ENCODE assay signal across 11 cellular contexts in genomic region chr4:57103051-57103450, GRCh38. TPM values are rescaled to one million over a fixed set of nuclear protein-coding genes. Genes with fewer than 3 reads are reported as not detected.
DNase-seq lines count a peak whose midpoint lies in the region; ATAC-seq, FAIRE-seq and TF ChIP-seq lines count a peak whose summit lies in the region.
"Had no signal": no experiment of that assay in that cellular context is flagged by ENCODE, and none has a peak within 500 bp of the region (broad histone marks: within the 10 kb centered on the region; RNA-seq: fewer than 3 reads in every experiment).

No MANE protein-coding gene starts in this region.

- 76 to 90% methylated on average over 4 of the region's 4 CpGs for WGBS in lung, 2 donors

- H3K79me2 ChIP-seq in endothelial cell of umbilical vein (ENCODE audit: control insufficient read depth, insufficient read depth, low read length) = peaks cover 89% of the 10 kb centered on the region

- peaks cover 45% of the 10 kb centered on the region for H3K4me1 ChIP-seq in endothelial cell of umbilical vein (ENCODE audit: control insufficient read depth, extremely low read depth, insufficient read depth, low read length)
- H3K4me1 ChIP-seq in lung (ENCODE audit: control insufficient read depth in 2 of 2, insufficient read depth in 2 of 2, low read length in 2 of 2) = peaks cover 8 to 47% of the 10 kb centered on the region in 2 donors
- H3K4me1 ChIP-seq in tibial artery = peaks cover 0 to 96% (median 62%) of the 10 kb centered on the region in 4 donors

- H3K27me3 ChIP-seq in endothelial cell of umbilical vein (ENCODE audit: control insufficient read depth in 2 of 2, insufficient read depth in 2 of 2, low read length in 2 of 2) (no peaks in the 10 kb centered on the region), lung (ENCODE audit: control insufficient read depth, insufficient read depth) (no peaks in the 10 kb centered on the region), tibial artery (no peaks in the 10 kb centered on the region)
- H3K27me3 ChIP-seq: pancreas had no signal

- H3K27ac ChIP-seq in RWPE1 (peak overlapping the region; percentile 38; the same call in 1 of the 2 replicates), endothelial cell of umbilical vein (ENCODE audit: insufficient read depth, low read depth, low read length) (peak overlapping the region; percentile 75), lung (ENCODE audit: low read depth in 1 of 2, low read length in 1 of 2) (peak overlapping the region; percentile 79 to 97), tibial artery (peak overlapping the region; percentile 87 to 99)

- no peak for FAIRE-seq in endothelial cell of umbilical vein (lab: Jason Lieb, UNC)
- FAIRE-seq: pancreas had no signal

- no TSS peak for BruUV-seq in endothelial cell of umbilical vein (replicated peaks; lab: Mats Ljungman, UMichigan)

- CTCF ChIA-PET in RWPE1 (lab: Yijun Ruan, JAX) (no interaction called here), endothelial cell of umbilical vein (lab: Charles Lee) (interaction anchor here (1.0 to 4.7 kb wide), 3 partner anchors 22 to 61 kb away, joined by 4 to 28 read pairs (median 20); no protein-coding TSS in a partner anchor)

- intact Hi-C loops in endothelial cell of umbilical vein (cut with micrococcal nuclease) = loop anchor here (2.0 kb wide), 1 partner anchor 60 kb away; no protein-coding TSS in a partner anchor
- intact Hi-C loops in tibial artery (cut with DNase I; ENCODE audit: low total_unique reads) = no loop called here

- H4K20me1 ChIP-seq in endothelial cell of umbilical vein (replicated peaks; ENCODE audit: control insufficient read depth, extremely low read depth, insufficient read depth, low read length) = no peaks in the 10 kb centered on the region

- dilution Hi-C loops in endothelial cell of umbilical vein (cut with MboI; ENCODE audit: extremely low pct_ligation_motif_present, low sequenced_read_pairs) = no loop called here

- no peak for ATAC-seq in lung (ENCODE audit: insufficient read depth, low FRiP score)
- no peak for ATAC-seq in GM19463 (IDR thresholded peaks at IDR 0.05; ENCODE audit: unreplicated experiment)

- DNase-seq in RWPE1 (ENCODE audit: low spot score) = no peak
- DNase-seq in endothelial cell of umbilical vein (ENCODE audit: low read depth, low spot score) = peak; percentile 59
- DNase-seq in lung (ENCODE audit: low spot score) = no peak
- no peak for DNase-seq in tibial artery
- DNase-seq in superior temporal gyrus (ENCODE audit: extremely low spot score) = no peak
- no peak for DNase-seq in HT-29 (ENCODE audit: low spot score)
- no peak for DNase-seq in stimulated activated CD4-positive, alpha-beta T cell treated with anti-CD3 and anti-CD28 coated beads, Interleukin-4, amount 100 ng/mL, for 4 hours
- DNase-seq: hippocampal formation, NCI-H510A, pancreas had no signal

- TF ChIP-seq CTCF in RWPE1 (conservative IDR thresholded peaks at IDR 0.05; ENCODE audit: low read depth) (no peak), endothelial cell of umbilical vein (IDR thresholded peaks at IDR 0.05; ENCODE audit: extremely low read depth in 1 of 2, insufficient read depth in 1 of 2, low read depth in 1 of 2, low read length in 2 of 2) (no peak), lung (IDR thresholded peaks at IDR 0.05; ENCODE audit: control extremely low read depth, extremely low read depth) (no peak), tibial artery (IDR thresholded peaks at IDR 0.05) (no peak)

- peak overlapping the region; percentile 52 for H3K9ac ChIP-seq in endothelial cell of umbilical vein (replicated peaks; ENCODE audit: extremely low read depth, insufficient read depth, low read length)

- H3K9me3 ChIP-seq in endothelial cell of umbilical vein (replicated peaks; ENCODE audit: control insufficient read depth, insufficient read depth, low read length) = no peaks in the 10 kb centered on the region
- H3K9me3 ChIP-seq in lung (ENCODE audit: control insufficient read depth in 2 of 2, insufficient read depth in 1 of 2, low read length in 1 of 2) = no peaks in the 10 kb centered on the region
- no peaks in the 10 kb centered on the region for H3K9me3 ChIP-seq in tibial artery
- H3K9me3 ChIP-seq: pancreas had no signal

- peak overlapping the region; percentile 49 for H3K4me2 ChIP-seq in endothelial cell of umbilical vein (ENCODE audit: insufficient read depth, low read length)

- POLR2A ChIA-PET in RWPE1 (lab: Yijun Ruan, JAX; ENCODE audit: low non-redundant PET) = no interaction called here
- POLR2A ChIA-PET in endothelial cell of umbilical vein (lab: Charles Lee) = interaction anchor here (0.9 to 4.7 kb wide), 5 partner anchors 9 to 126 kb away, joined by 3 to 15 read pairs (median 5); partner anchors contain the start of gene NOA1

- H3K9me1 ChIP-seq in endothelial cell of umbilical vein (replicated peaks; ENCODE audit: control insufficient read depth, extremely low read depth, insufficient read depth, low read length) = no peaks in the 10 kb centered on the region

- H2AFZ ChIP-seq in endothelial cell of umbilical vein (ENCODE audit: low read depth, low read length) = no peak overlapping the region

- peak; percentile 36 for TF ChIP-seq POLR2A in endothelial cell of umbilical vein (IDR thresholded peaks at IDR 0.05; ENCODE audit: low read depth, low read length)

- H3K4me3 ChIP-seq in endothelial cell of umbilical vein (replicated peaks in 1 of 3; ENCODE audit: insufficient read depth in 1 of 3, low read depth in 1 of 3, low read length in 3 of 3) (no peak overlapping the region), lung (no peak overlapping the region), tibial artery (peak overlapping the region in 1 of 2 donors; percentile 16)
- H3K4me3 ChIP-seq: pancreas had no signal

- H3K36me3 ChIP-seq in endothelial cell of umbilical vein (ENCODE audit: control insufficient read depth in 2 of 2, extremely low read depth in 1 of 2, insufficient read depth in 2 of 2, low read length in 2 of 2) (peaks cover 2 to 13% of the 10 kb centered on the region in 2 experiments), lung (ENCODE audit: control insufficient read depth in 2 of 2, insufficient read depth in 2 of 2, low read length in 2 of 2) (no peaks in the 10 kb centered on the region), tibial artery (peaks cover 0 to 4% (median 0%) of the 10 kb centered on the region in 3 donors)
- H3K36me3 ChIP-seq: pancreas had no signal

TF ChIP-seq in endothelial cell of umbilical vein, 7 proteins besides CTCF, POLR2A, EP300 and RAD21:
- TF ChIP-seq MYC (IDR thresholded peaks at IDR 0.05; ENCODE audit: low read depth, low read length) (no peak), FOS (IDR thresholded peaks at IDR 0.05; ENCODE audit: borderline replicate concordance, insufficient read depth, low read length) (no peak), GATA2 (IDR thresholded peaks at IDR 0.05; ENCODE audit: insufficient read depth, insufficient read length, low read depth, low read length) (no peak), MAX (IDR thresholded peaks at IDR 0.05; ENCODE audit: insufficient read depth, insufficient read length) (no peak), EZH2 (IDR thresholded peaks at IDR 0.05; ENCODE audit: borderline replicate concordance, low read depth, low read length, severe bottlenecking) (no peak)

RNA-seq across cellular contexts. Expression of gene IGFBP7, which starts 7.1 kb away (rescaled TPM):
- total RNA-seq in endothelial cell of umbilical vein = 377 and 526 TPM in 2 replicates
- 770 and 1,004 TPM in 2 replicates for polyA plus RNA-seq in endothelial cell of umbilical vein
- polyA plus RNA-seq in endothelial cell of umbilical vein (2011; cell fraction: cytosol; rRNA removed) = 668 and 889 TPM in 2 replicates
- polyA plus RNA-seq in endothelial cell of umbilical vein (2011; cell fraction: nucleus; rRNA removed) = 359 and 408 TPM in 2 replicates
- polyA plus RNA-seq in endothelial cell of umbilical vein (2012) = 431 and 488 TPM in 2 replicates
- polyA minus RNA-seq in endothelial cell of umbilical vein = 262 and 334 TPM in 2 replicates
- 3.2 TPM for polyA minus RNA-seq in endothelial cell of umbilical vein (2011; cell fraction: cytosol; rRNA and poly(A)+ RNA removed)
- 73.2 and 129 TPM in 2 replicates for polyA minus RNA-seq in endothelial cell of umbilical vein (2011; cell fraction: nucleus; rRNA and poly(A)+ RNA removed)
- 100 to 1,000 TPM; 212 to 398 TPM for total RNA-seq in lung
- polyA plus RNA-seq in lung = 100 to 1,000 TPM; 400 to 517 TPM
- total RNA-seq in HT-29 (2014; rRNA removed; shearing (Covaris generic)) = not detected in 2 replicates

Comparison
In these comparisons a context has a peak if more than half of its experiments do, and no peak if none do; other contexts are left out.
1. H3K27ac ChIP-seq: peak in every context shown above with its lines; median percentile 93 in tibial artery; 88 in lung; 75 in endothelial cell of umbilical vein; 38 in RWPE1.
2. RNA of gene IGFBP7, which starts 7.1 kb away (total RNA-seq): 377 to 526 TPM in endothelial cell of umbilical vein and 212 to 398 TPM in lung; not detected in HT-29; every median in the first group is over 100 times any median in the second.